18 cellular contexts compared by ENCODE assay signal in the genomic region with DNA sequence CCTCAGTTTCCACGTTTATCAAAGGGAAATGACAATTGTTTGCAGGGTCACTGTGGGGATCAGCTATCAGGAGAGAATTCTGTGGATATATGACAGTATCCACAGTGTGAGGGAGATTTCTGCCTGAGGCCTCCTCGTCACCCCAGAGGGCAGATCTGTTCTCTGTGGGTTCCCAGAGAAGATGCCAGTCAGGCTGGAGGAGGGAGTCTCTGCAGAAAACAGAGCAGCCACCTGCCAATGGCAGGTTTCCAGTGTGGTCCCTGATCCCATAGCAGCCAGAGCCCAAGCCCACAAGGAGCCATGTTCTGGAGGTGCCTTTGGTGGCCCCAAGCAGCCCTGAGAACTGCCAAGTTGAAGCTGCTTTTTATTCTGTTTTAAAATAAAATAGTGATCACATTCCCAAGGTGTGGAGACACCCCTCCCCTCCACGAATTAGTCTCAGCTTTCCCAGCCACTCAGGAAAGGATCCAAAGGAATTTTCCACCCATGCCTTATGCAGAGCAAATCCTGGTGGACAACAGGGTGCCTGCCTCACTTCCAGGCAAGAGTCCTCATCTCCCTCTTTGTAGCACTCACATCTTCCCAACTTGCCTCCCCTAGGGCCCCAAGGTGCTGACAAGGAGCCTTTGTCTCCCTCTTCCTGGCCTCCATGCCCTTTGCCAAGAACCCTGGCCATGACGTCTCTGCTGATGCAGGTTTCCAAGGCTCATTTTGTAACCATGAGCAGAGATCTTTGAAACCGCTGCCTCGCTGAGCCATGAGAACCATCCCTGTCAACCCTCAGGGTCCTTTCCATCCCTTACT. TPM values are rescaled to one million over a fixed set of nuclear protein-coding genes. Genes with fewer than 3 reads are reported as not detected.
"Had no signal": no experiment of that assay in that cellular context is flagged by ENCODE, and none has a peak within 500 bp of the region (broad histone marks: within the 10 kb centered on the region; RNA-seq: fewer than 3 reads in every experiment).

No MANE protein-coding gene starts in this region.

- DNase-seq: activated CD4-positive, alpha-beta T cell treated with anti-CD3 and anti-CD28 coated beads, Interleukin-2, amount 50 U/mL, for 4 hours; activated CD4-positive, CD25-positive, alpha-beta regulatory T cell treated with anti-CD3 and anti-CD28 coated beads, Interleukin-2, amount 50 U/mL, for 72 hours; activated naive CD4-positive, alpha-beta T cell treated with anti-CD3 and anti-CD28 coated beads, Interleukin-2, amount 10 ng/mL, durations not matched to agents 7 days and 5 days; activated T-cell treated with anti-CD3 and anti-CD28 coated beads, Interleukin-2, amount 50 U/mL, for 24 hours; effector memory CD8-positive, alpha-beta T cell; foreskin melanocyte; head of caudate nucleus; lower lobe of right lung; retina; SK-N-SH; stimulated activated CD4-positive, alpha-beta T cell treated with anti-CD3 and anti-CD28 coated beads, Interleukin-2, amount 100 ng/mL, for 48 hours; thyroid gland had no signal

- H3K36me3 ChIP-seq: cardiac muscle cell, lower lobe of right lung, thyroid gland had no signal

- H3K27me3 ChIP-seq: cardiac muscle cell, thyroid gland had no signal

- H3K4me3 Mint-ChIP-seq: activated naive CD4-positive, alpha-beta T cell treated with anti-CD3 and anti-CD28 coated beads, Interleukin-2, amount 10 ng/mL, durations not matched to agents 7 days and 5 days; activated T-cell treated with anti-CD3 and anti-CD28 coated beads, Interleukin-2, amount 50 U/mL, for 24 hours; effector memory CD8-positive, alpha-beta T cell; mesothelial cell of epicardium; stimulated activated memory B cell treated with anti-CD40 and anti-IgM and Interleukin-4, amounts not matched to agents 10 μg/mL and 1 μg/mL and 100 μg/mL, for 72 hours; T-helper 1 cell treated with Interleukin-12 subunit alpha and Interleukin-12 subunit beta and Interleukin-4 antibody, amounts not matched to agents 30 μg/mL and 1 μg/mL, for 36 hours had no signal

- H3K27ac ChIP-seq: cardiac muscle cell, epithelial cell of prostate, lower lobe of right lung, thyroid gland had no signal

- H3K9me3 Mint-ChIP-seq: activated naive CD4-positive, alpha-beta T cell treated with anti-CD3 and anti-CD28 coated beads, Interleukin-2, amount 10 ng/mL, durations not matched to agents 7 days and 5 days; activated T-cell treated with anti-CD3 and anti-CD28 coated beads, Interleukin-2, amount 50 U/mL, for 24 hours; effector memory CD8-positive, alpha-beta T cell; mesothelial cell of epicardium; stimulated activated memory B cell treated with anti-CD40 and anti-IgM and Interleukin-4, amounts not matched to agents 10 μg/mL and 1 μg/mL and 100 μg/mL, for 72 hours; T-helper 1 cell treated with Interleukin-12 subunit alpha and Interleukin-12 subunit beta and Interleukin-4 antibody, amounts not matched to agents 30 μg/mL and 1 μg/mL, for 36 hours had no signal

- H3K36me3 Mint-ChIP-seq: activated naive CD4-positive, alpha-beta T cell treated with anti-CD3 and anti-CD28 coated beads, Interleukin-2, amount 10 ng/mL, durations not matched to agents 7 days and 5 days; mesothelial cell of epicardium; stimulated activated memory B cell treated with anti-CD40 and anti-IgM and Interleukin-4, amounts not matched to agents 10 μg/mL and 1 μg/mL and 100 μg/mL, for 72 hours had no signal

- H3K4me3 ChIP-seq: cardiac muscle cell, lower lobe of right lung, thyroid gland had no signal

- H3K9ac ChIP-seq: SK-N-SH had no signal

- H3K4me2 ChIP-seq: SK-N-SH had no signal

- H3K27ac Mint-ChIP-seq: activated naive CD4-positive, alpha-beta T cell treated with anti-CD3 and anti-CD28 coated beads, Interleukin-2, amount 10 ng/mL, durations not matched to agents 7 days and 5 days; activated T-cell treated with anti-CD3 and anti-CD28 coated beads, Interleukin-2, amount 50 U/mL, for 24 hours; mesothelial cell of epicardium; stimulated activated memory B cell treated with anti-CD40 and anti-IgM and Interleukin-4, amounts not matched to agents 10 μg/mL and 1 μg/mL and 100 μg/mL, for 72 hours; T-helper 1 cell treated with Interleukin-12 subunit alpha and Interleukin-12 subunit beta and Interleukin-4 antibody, amounts not matched to agents 30 μg/mL and 1 μg/mL, for 36 hours had no signal

- H3K9me3 ChIP-seq: lower lobe of right lung, SK-N-SH, thyroid gland had no signal

- ATAC-seq: effector memory CD8-positive, alpha-beta T cell; lower lobe of right lung; stimulated activated memory B cell treated with anti-CD40 and anti-IgM and Interleukin-4, amounts not matched to agents 10 μg/mL and 1 μg/mL and 100 μg/mL, for 72 hours had no signal

RNA-seq across cellular contexts. Expression of gene CMKLR1, which starts 20.4 kb away (rescaled TPM):
- total RNA-seq: cardiac muscle cell, fibroblast of lung had no signal
